9 cellular contexts compared by ENCODE assay signal in the genomic region with DNA sequence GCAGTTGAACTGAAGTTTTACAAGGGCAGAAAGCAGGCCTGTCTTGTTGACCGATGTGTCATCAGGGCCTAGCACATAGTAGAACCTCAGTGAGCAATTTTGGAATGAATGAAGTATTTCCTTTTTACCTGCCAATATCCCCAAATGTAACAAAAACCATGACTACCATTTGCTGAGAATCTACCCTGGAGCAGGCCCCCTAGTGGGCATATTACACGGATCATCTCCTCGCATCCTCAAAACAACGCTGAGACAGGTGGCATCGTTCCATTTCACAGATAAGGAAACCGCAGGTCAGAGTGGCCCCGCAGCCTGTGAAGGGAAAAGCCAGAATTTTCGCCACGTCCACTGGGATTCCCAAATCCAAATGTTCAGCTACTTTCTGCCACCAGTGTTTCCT.
A peak's percentile ranks its signal among the peaks of the same experiment; 100 is the strongest.
DNase-seq lines count a peak whose midpoint lies in the region; ATAC-seq and TF ChIP-seq lines count a peak whose summit lies in the region.
"Had no signal": no experiment of that assay in that cellular context is flagged by ENCODE, and none has a peak within 500 bp of the region (broad histone marks: within the 10 kb centered on the region; RNA-seq: fewer than 3 reads in every experiment).

No MANE protein-coding gene starts in this region.

- intact Hi-C loops in CD4-positive, alpha-beta memory T cell (cut with micrococcal nuclease) = no loop called here
- intact Hi-C loops in HCT116 (cut with micrococcal nuclease) (no loop called here), right lobe of liver (cut with DNase I) (no loop called here), sigmoid colon (cut with DNase I) (no loop called here), spleen (cut with DNase I; ENCODE audit: low total_unique reads) (no loop called here)

- ATAC-seq in HCT116 (peak; percentile 73), right lobe of liver (no peak), HG02763 (IDR thresholded peaks at IDR 0.05; ENCODE audit: unreplicated experiment) (no peak)

- peaks cover 0 to 35% (median 22%) of the 10 kb centered on the region in 8 donors for H3K9me3 Mint-ChIP-seq in CD4-positive, alpha-beta memory T cell
- peaks cover 13% of the 10 kb centered on the region for H3K9me3 Mint-ChIP-seq in activated CD4-positive, alpha-beta T cell treated with anti-CD3 and anti-CD28 coated beads, Interleukin-2, amount 10 ng/mL, durations not matched to agents 7 days and 5 days

- no peak overlapping the region for H3K27ac ChIP-seq in CD4-positive, alpha-beta memory T cell (ENCODE audit: low read depth, low read length)
- H3K27ac ChIP-seq in HCT116 (ENCODE audit: low read depth, low read length) (no peak overlapping the region), right lobe of liver (no peak overlapping the region), sigmoid colon (no peak overlapping the region), spleen (no peak overlapping the region)

- no peaks in the 10 kb centered on the region for H3K4me1 Mint-ChIP-seq in CD4-positive, alpha-beta memory T cell
- H3K4me1 Mint-ChIP-seq in activated CD4-positive, alpha-beta T cell treated with anti-CD3 and anti-CD28 coated beads, Interleukin-2, amount 10 ng/mL, durations not matched to agents 7 days and 5 days = no peaks in the 10 kb centered on the region

- no peaks in the 10 kb centered on the region for H3K9me3 ChIP-seq in CD4-positive, alpha-beta memory T cell (ENCODE audit: control insufficient read depth in 1 of 2, low read length in 2 of 2)
- no peaks in the 10 kb centered on the region for H3K9me3 ChIP-seq in HCT116 (ENCODE audit: control insufficient read depth in 1 of 2, insufficient read depth in 1 of 2, low read depth in 1 of 2, low read length in 2 of 2)
- H3K9me3 ChIP-seq in right lobe of liver = no peaks in the 10 kb centered on the region
- H3K9me3 ChIP-seq in sigmoid colon = peaks cover 0 to 11% (median under 1%) of the 10 kb centered on the region in 4 donors
- peaks cover 4 to 36% (median 28%) of the 10 kb centered on the region in 8 donors for H3K9me3 ChIP-seq in spleen

- TF ChIP-seq POLR2A in HCT116 (IDR thresholded peaks at IDR 0.05; ENCODE audit: borderline replicate concordance, extremely low read depth, insufficient read depth, insufficient read length) (no peak), right lobe of liver (IDR thresholded peaks at IDR 0.05) (no peak), sigmoid colon (IDR thresholded peaks at IDR 0.05) (no peak), spleen (IDR thresholded peaks at IDR 0.05) (no peak)

- peak overlapping the region; percentile 18 for H2AFZ ChIP-seq in HCT116 (ENCODE audit: low read depth, low read length, poor library complexity, severe bottlenecking)

- CTCF ChIA-PET in CD4-positive, alpha-beta memory T cell (lab: Charles Lee; ENCODE audit: partially characterized antibody) = interaction anchor here (0.7 to 3.4 kb wide), 4 partner anchors 10 to 1997 kb away, joined by 3 to 19 read pairs (median 4); no protein-coding TSS in a partner anchor
- CTCF ChIA-PET in HCT116 (lab: Charles Lee) = interaction anchor here (1.0 to 2.2 kb wide), 2 partner anchors 62 to 150 kb away, joined by 3 to 7 read pairs; no protein-coding TSS in a partner anchor
- CTCF ChIA-PET in activated CD4-positive, alpha-beta T cell treated with anti-CD3 and anti-CD28 coated beads, Interleukin-2, amount 10 ng/mL, durations not matched to agents 7 days and 5 days (lab: Charles Lee) = no interaction called here

- no peak overlapping the region for H3K9ac ChIP-seq in HCT116 (ENCODE audit: low read length)

- no peak overlapping the region for H3K4me3 ChIP-seq in CD4-positive, alpha-beta memory T cell (ENCODE audit: low read length in 2 of 2)
- H3K4me3 ChIP-seq in HCT116 (replicated peaks in 1 of 2; ENCODE audit: low read depth in 1 of 2, low read length in 2 of 2) (no peak overlapping the region), right lobe of liver (no peak overlapping the region), sigmoid colon (no peak overlapping the region), spleen (no peak overlapping the region)

- H3K4me1 ChIP-seq in CD4-positive, alpha-beta memory T cell (ENCODE audit: insufficient read depth, low read length) = no peaks in the 10 kb centered on the region
- H3K4me1 ChIP-seq in HCT116 (ENCODE audit: control insufficient read depth in 1 of 2, insufficient read depth in 2 of 2, low read length in 2 of 2) (peaks cover 3 to 6% of the 10 kb centered on the region in 2 experiments; a peak in 2 of 4 replicates), right lobe of liver (no peaks in the 10 kb centered on the region), sigmoid colon (no peaks in the 10 kb centered on the region), spleen (no peaks in the 10 kb centered on the region)

- no peaks in the 10 kb centered on the region for H3K79me2 ChIP-seq in HCT116 (ENCODE audit: insufficient read depth, low read length)

- H3K4me3 Mint-ChIP-seq in CD4-positive, alpha-beta memory T cell = no peak overlapping the region
- H3K4me3 Mint-ChIP-seq in activated CD4-positive, alpha-beta T cell treated with anti-CD3 and anti-CD28 coated beads, Interleukin-2, amount 10 ng/mL, durations not matched to agents 7 days and 5 days = no peak overlapping the region

- no TSS peak for BruUV-seq in HCT116 (replicated peaks; lab: Mats Ljungman, UMichigan)

- H3K27me3 ChIP-seq in CD4-positive, alpha-beta memory T cell (ENCODE audit: insufficient read depth, low read length) = no peaks in the 10 kb centered on the region
- no peaks in the 10 kb centered on the region for H3K27me3 ChIP-seq in HCT116 (ENCODE audit: insufficient read depth, low read length)
- no peaks in the 10 kb centered on the region for H3K27me3 ChIP-seq in right lobe of liver
- peaks cover 0 to 4% (median 0%) of the 10 kb centered on the region in 3 donors for H3K27me3 ChIP-seq in sigmoid colon
- peaks cover 0 to 34% (median 0%) of the 10 kb centered on the region in 7 donors for H3K27me3 ChIP-seq in spleen (replicated peaks in 1 of 7)

- no peaks in the 10 kb centered on the region for H4K20me1 ChIP-seq in HCT116 (ENCODE audit: insufficient read depth)

- peak in 3 of 5 donors; percentile 7 to 14 (median 10) for DNase-seq in CD4-positive, alpha-beta memory T cell
- DNase-seq in HCT116 (ENCODE audit: low read depth, low spot score) (peak; percentile 28), right lobe of liver (no peak), sigmoid colon (no peak), activated gamma-delta T cell treated with Interleukin-2 at 50 U/mL for 16 hours (no peak), spleen (no peak)
- peak; percentile 9 for DNase-seq in activated CD4-positive, alpha-beta T cell treated with anti-CD3 and anti-CD28 coated beads, Interleukin-2, amount 10 ng/mL, durations not matched to agents 7 days and 5 days
- DNase-seq: NCI-H1105 treated with DMSO at 0.1 percent for 48 hours had no signal

- POLR2A ChIA-PET in CD4-positive, alpha-beta memory T cell (lab: Charles Lee; ENCODE audit: partially characterized antibody) = no interaction called here
- POLR2A ChIA-PET in HCT116 (lab: Charles Lee) = no interaction called here
- POLR2A ChIA-PET in activated CD4-positive, alpha-beta T cell treated with anti-CD3 and anti-CD28 coated beads, Interleukin-2, amount 10 ng/mL, durations not matched to agents 7 days and 5 days (lab: Charles Lee) = no interaction called here

- TF ChIP-seq RAD21 in HCT116 (IDR thresholded peaks at IDR 0.05; ENCODE audit: low read depth) = peak; percentile 67

- peaks cover 11 to 14% of the 10 kb centered on the region in 2 donors for H3K27me3 Mint-ChIP-seq in CD4-positive, alpha-beta memory T cell
- no peaks in the 10 kb centered on the region for H3K27me3 Mint-ChIP-seq in activated CD4-positive, alpha-beta T cell treated with anti-CD3 and anti-CD28 coated beads, Interleukin-2, amount 10 ng/mL, durations not matched to agents 7 days and 5 days

- TF ChIP-seq EP300 in sigmoid colon (IDR thresholded peaks at IDR 0.05) = no peak

- H3K36me3 ChIP-seq in CD4-positive, alpha-beta memory T cell (ENCODE audit: insufficient read depth, low read length) = no peaks in the 10 kb centered on the region
- H3K36me3 ChIP-seq in HCT116 (ENCODE audit: control insufficient read depth in 1 of 2, insufficient read depth in 2 of 2, low read length in 2 of 2) (no peaks in the 10 kb centered on the region), right lobe of liver (no peaks in the 10 kb centered on the region), sigmoid colon (no peaks in the 10 kb centered on the region), spleen (no peaks in the 10 kb centered on the region)

- WGBS in right lobe of liver (ENCODE audit: insufficient coverage, low coverage, low lambda C conversion rate, missing lambda C conversion rate) = 21% methylated on average over 9 of the region's 9 CpGs
- 40 to 57% methylated on average over 9 of the region's 9 CpGs for WGBS in sigmoid colon, 2 donors
- WGBS in spleen, 5 donors = 49 to 56% (median 52%) methylated on average over 9 of the region's 9 CpGs

- H3K27ac Mint-ChIP-seq in CD4-positive, alpha-beta memory T cell = no peak overlapping the region
- no peak overlapping the region for H3K27ac Mint-ChIP-seq in activated CD4-positive, alpha-beta T cell treated with anti-CD3 and anti-CD28 coated beads, Interleukin-2, amount 10 ng/mL, durations not matched to agents 7 days and 5 days

- TF ChIP-seq CTCF in HCT116 (IDR thresholded peaks at IDR 0.05 in 2 of 3, conservative IDR thresholded peaks at IDR 0.05 in 1 of 3; ENCODE audit: borderline replicate concordance in 1 of 3, insufficient read depth in 1 of 3, low read depth in 2 of 3, low read length in 2 of 3) = peak; percentile 62 to 89 (median 81); a peak in 5 of 6 replicates
- TF ChIP-seq CTCF in right lobe of liver (IDR thresholded peaks at IDR 0.05) = peak; percentile 13 to 47 (median 41)
- no peak for TF ChIP-seq CTCF in sigmoid colon (IDR thresholded peaks at IDR 0.05)
- TF ChIP-seq CTCF in spleen (IDR thresholded peaks at IDR 0.05 in 8 of 11, conservative IDR thresholded peaks at IDR 0.05 in 3 of 11) = peak in 3 of 11 experiments; percentile 31 to 55 (median 42)

- H3K36me3 Mint-ChIP-seq in CD4-positive, alpha-beta memory T cell = peaks cover 0 to 4% of the 10 kb centered on the region in 2 donors
- no peaks in the 10 kb centered on the region for H3K36me3 Mint-ChIP-seq in activated CD4-positive, alpha-beta T cell treated with anti-CD3 and anti-CD28 coated beads, Interleukin-2, amount 10 ng/mL, durations not matched to agents 7 days and 5 days (ENCODE audit: low read depth)

- no peaks in the 10 kb centered on the region for H3K9me2 ChIP-seq in HCT116 (ENCODE audit: insufficient read depth)

- RAD21 ChIA-PET in HCT116 (lab: Charles Lee; ENCODE audit: low non-redundant PET in 1 of 2, low total read pairs in 2 of 2, uncharacterized antibody in 2 of 2, unreplicated experiment in 2 of 2) = no interaction called here

- H3K4me2 ChIP-seq in HCT116 (ENCODE audit: low read length) = peak overlapping the region; percentile 34

TF ChIP-seq in HCT116, 20 proteins besides CTCF, POLR2A, EP300 and RAD21:
- TF ChIP-seq TCF7L2 (IDR thresholded peaks at IDR 0.05; ENCODE audit: borderline replicate concordance, extremely low read depth, insufficient read depth, insufficient read length) (no peak), YY1 (IDR thresholded peaks at IDR 0.05; ENCODE audit: extremely low read depth, insufficient replicate concordance, low read depth, low read length) (peak; percentile 29)

Comparison
In these comparisons a context has a peak if more than half of its experiments do, and no peak if none do; other contexts are left out.
1. DNase-seq: peak in CD4-positive, alpha-beta memory T cell (3 of 5), HCT116 (single experiment) and activated CD4-positive, alpha-beta T cell treated with anti-CD3 and anti-CD28 coated beads, Interleukin-2, amount 10 ng/mL, durations not matched to agents 7 days and 5 days (single experiment); none in right lobe of liver (0 of 3), sigmoid colon (single experiment), activated gamma-delta T cell treated with Interleukin-2 at 50 U/mL for 16 hours (single experiment) and spleen (single experiment).
2. CTCF ChIP-seq: peak in HCT116 (3 of 3) and right lobe of liver (4 of 4); none in sigmoid colon (0 of 4).